In the genomic region with DNA sequence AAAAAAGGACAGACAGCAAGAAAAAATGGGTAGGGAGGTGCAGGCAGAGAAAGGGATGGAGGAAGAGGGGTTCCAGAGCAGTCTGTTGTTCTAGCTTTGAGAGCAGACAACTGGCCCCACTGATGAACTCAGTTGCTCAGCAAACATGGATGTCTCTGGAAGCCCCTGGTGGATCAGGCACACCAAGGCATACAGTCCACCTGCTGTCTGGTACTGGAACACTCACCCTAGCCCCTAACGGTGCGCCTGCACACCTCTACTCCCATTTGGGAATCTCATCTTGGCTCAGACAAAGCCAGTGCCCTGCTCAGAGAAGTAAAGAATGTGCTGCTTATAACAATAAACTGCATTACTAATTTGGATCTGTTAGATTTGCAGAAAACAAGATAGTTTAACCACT, we compare ENCODE assay signal across 2 cellular contexts.
TF ChIP-seq lines count a peak whose summit lies in the region.

No MANE protein-coding gene starts in this region.

TF ChIP-seq in A549, 52 proteins besides CTCF, POLR2A, EP300 and RAD21 (continued from another document):
- TF ChIP-seq, protein P1, sequence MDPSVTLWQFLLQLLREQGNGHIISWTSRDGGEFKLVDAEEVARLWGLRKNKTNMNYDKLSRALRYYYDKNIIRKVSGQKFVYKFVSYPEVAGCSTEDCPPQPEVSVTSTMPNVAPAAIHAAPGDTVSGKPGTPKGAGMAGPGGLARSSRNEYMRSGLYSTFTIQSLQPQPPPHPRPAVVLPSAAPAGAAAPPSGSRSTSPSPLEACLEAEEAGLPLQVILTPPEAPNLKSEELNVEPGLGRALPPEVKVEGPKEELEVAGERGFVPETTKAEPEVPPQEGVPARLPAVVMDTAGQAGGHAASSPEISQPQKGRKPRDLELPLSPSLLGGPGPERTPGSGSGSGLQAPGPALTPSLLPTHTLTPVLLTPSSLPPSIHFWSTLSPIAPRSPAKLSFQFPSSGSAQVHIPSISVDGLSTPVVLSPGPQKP (IDR thresholded peaks at IDR 0.05; ENCODE audit: low read depth, low read length): no peak
- no peak for TF ChIP-seq RCOR1 (IDR thresholded peaks at IDR 0.05; ENCODE audit: low read depth, low read length)
- TF ChIP-seq, protein P2, sequence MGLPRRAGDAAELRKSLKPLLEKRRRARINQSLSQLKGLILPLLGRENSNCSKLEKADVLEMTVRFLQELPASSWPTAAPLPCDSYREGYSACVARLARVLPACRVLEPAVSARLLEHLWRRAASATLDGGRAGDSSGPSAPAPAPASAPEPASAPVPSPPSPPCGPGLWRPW (IDR thresholded peaks at IDR 0.05): no peak
- TF ChIP-seq HDAC2 (IDR thresholded peaks at IDR 0.05): no peak
- no peak for TF ChIP-seq CHD4 (IDR thresholded peaks at IDR 0.05; ENCODE audit: borderline replicate concordance)

TF ChIP-seq in H1, 55 proteins besides CTCF, POLR2A, EP300 and RAD21 (continued from another document):
- TF ChIP-seq EGR1 (IDR thresholded peaks at IDR 0.05; ENCODE audit: borderline replicate concordance, low read depth, low read length) (no peak), CHD1 (IDR thresholded peaks at IDR 0.05; ENCODE audit: low read depth, low read length) (no peak), HDAC6 (IDR thresholded peaks at IDR 0.05; ENCODE audit: low read depth, low read length) (no peak), FOSL1 (IDR thresholded peaks at IDR 0.05; ENCODE audit: insufficient read depth, low read depth, low read length) (no peak), CREB1 (IDR thresholded peaks at IDR 0.05) (no peak), EZH2 (IDR thresholded peaks at IDR 0.05; ENCODE audit: low read depth, low read length, severe bottlenecking) (no peak), TBP (IDR thresholded peaks at IDR 0.05; ENCODE audit: low read depth, low read length) (no peak), RBBP5 (IDR thresholded peaks at IDR 0.05; ENCODE audit: borderline replicate concordance, low read depth, low read length) (no peak), HDAC2 (IDR thresholded peaks at IDR 0.05; ENCODE audit: borderline replicate concordance in 1 of 2, low read depth in 2 of 2, low read length in 2 of 2) (no peak), CBX8 (IDR thresholded peaks at IDR 0.05; ENCODE audit: borderline replicate concordance, low read depth, low read length) (no peak), RFX5 (IDR thresholded peaks at IDR 0.05; ENCODE audit: borderline replicate concordance, low read depth, low read length) (no peak)
